In genomic region chr15:75201609-75202250, GRCh38 we compare ENCODE assay signal across 1 cellular context.
TF ChIP-seq lines count a peak whose summit lies in the region.

Gene C15orf39, plus strand, starts transcription at chr15:75201882. Its CDS starts 4,167 bp downstream, at chr15:75206049.

TF ChIP-seq in HepG2, 621 proteins besides CTCF, POLR2A, EP300 and RAD21 (continued from another document and continues in another):
- TF ChIP-seq, protein P1, sequence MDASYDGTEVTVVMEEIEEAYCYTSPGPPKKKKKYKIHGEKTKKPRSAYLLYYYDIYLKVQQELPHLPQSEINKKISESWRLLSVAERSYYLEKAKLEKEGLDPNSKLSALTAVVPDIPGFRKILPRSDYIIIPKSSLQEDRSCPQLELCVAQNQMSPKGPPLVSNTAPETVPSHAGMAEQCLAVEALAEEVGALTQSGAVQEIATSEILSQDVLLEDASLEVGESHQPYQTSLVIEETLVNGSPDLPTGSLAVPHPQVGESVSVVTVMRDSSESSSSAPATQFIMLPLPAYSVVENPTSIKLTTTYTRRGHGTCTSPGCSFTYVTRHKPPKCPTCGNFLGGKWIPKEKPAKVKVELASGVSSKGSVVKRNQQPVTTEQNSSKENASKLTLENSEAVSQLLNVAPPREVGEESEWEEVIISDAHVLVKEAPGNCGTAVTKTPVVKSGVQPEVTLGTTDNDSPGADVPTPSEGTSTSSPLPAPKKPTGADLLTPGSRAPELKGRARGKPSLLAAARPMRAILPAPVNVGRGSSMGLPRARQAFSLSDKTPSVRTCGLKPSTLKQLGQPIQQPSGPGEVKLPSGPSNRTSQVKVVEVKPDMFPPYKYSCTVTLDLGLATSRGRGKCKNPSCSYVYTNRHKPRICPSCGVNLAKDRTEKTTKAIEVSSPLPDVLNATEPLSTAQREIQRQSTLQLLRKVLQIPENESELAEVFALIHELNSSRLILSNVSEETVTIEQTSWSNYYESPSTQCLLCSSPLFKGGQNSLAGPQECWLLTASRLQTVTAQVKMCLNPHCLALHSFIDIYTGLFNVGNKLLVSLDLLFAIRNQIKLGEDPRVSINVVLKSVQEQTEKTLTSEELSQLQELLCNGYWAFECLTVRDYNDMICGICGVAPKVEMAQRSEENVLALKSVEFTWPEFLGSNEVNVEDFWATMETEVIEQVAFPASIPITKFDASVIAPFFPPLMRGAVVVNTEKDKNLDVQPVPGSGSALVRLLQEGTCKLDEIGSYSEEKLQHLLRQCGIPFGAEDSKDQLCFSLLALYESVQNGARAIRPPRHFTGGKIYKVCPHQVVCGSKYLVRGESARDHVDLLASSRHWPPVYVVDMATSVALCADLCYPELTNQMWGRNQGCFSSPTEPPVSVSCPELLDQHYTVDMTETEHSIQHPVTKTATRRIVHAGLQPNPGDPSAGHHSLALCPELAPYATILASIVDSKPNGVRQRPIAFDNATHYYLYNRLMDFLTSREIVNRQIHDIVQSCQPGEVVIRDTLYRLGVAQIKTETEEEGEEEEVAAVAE (CRISPR knock-in tag; IDR thresholded peaks at IDR 0.05; ENCODE audit: borderline replicate concordance), result no peak
- TF ChIP-seq NAIF1 (CRISPR knock-in tag; IDR thresholded peaks at IDR 0.05; ENCODE audit: borderline replicate concordance), result no peak; the same call in 1 of the 2 replicates
- no peak for TF ChIP-seq SNAI1 (CRISPR knock-in tag; IDR thresholded peaks at IDR 0.05; ENCODE audit: borderline replicate concordance)
- no peak for TF ChIP-seq ZNF75D (CRISPR knock-in tag; IDR thresholded peaks at IDR 0.05; ENCODE audit: borderline replicate concordance)
- TF ChIP-seq ZNF678 (CRISPR knock-in tag; IDR thresholded peaks at IDR 0.05), result no peak
- no peak for TF ChIP-seq ZNF713 (CRISPR knock-in tag; IDR thresholded peaks at IDR 0.05)
- no peak for TF ChIP-seq ESRRA (CRISPR knock-in tag; IDR thresholded peaks at IDR 0.05; ENCODE audit: low read depth)
- TF ChIP-seq ZNF557 (CRISPR knock-in tag; IDR thresholded peaks at IDR 0.05), result no peak
- TF ChIP-seq ZBTB7B (CRISPR knock-in tag; IDR thresholded peaks at IDR 0.05), result peak; percentile 40; the same call in 1 of the 2 replicates
- 0 out of 2 replicates have a peak, but pooled peaks have one; percentile 55 for TF ChIP-seq ZNF136 (CRISPR knock-in tag; IDR thresholded peaks at IDR 0.05; ENCODE audit: low read depth)
- no peak; the same call in 1 of the 2 replicates for TF ChIP-seq ZKSCAN8 (CRISPR knock-in tag; IDR thresholded peaks at IDR 0.05; ENCODE audit: borderline replicate concordance)
- TF ChIP-seq GABPB1 (CRISPR knock-in tag; IDR thresholded peaks at IDR 0.05), result peak; percentile 57; the same call in 1 of the 2 replicates
- TF ChIP-seq NR2F1 (CRISPR knock-in tag; IDR thresholded peaks at IDR 0.05), result peak in 1 of 2 experiments; percentile 48; a peak in 1 of 4 replicates
- no peak for TF ChIP-seq NFRKB (IDR thresholded peaks at IDR 0.05)
- no peak for TF ChIP-seq ZNF556 (CRISPR knock-in tag; IDR thresholded peaks at IDR 0.05; ENCODE audit: borderline replicate concordance)
- TF ChIP-seq KDM1A (CRISPR knock-in tag; IDR thresholded peaks at IDR 0.05), result no peak; the same call in 1 of the 2 replicates
- TF ChIP-seq, protein P2, sequence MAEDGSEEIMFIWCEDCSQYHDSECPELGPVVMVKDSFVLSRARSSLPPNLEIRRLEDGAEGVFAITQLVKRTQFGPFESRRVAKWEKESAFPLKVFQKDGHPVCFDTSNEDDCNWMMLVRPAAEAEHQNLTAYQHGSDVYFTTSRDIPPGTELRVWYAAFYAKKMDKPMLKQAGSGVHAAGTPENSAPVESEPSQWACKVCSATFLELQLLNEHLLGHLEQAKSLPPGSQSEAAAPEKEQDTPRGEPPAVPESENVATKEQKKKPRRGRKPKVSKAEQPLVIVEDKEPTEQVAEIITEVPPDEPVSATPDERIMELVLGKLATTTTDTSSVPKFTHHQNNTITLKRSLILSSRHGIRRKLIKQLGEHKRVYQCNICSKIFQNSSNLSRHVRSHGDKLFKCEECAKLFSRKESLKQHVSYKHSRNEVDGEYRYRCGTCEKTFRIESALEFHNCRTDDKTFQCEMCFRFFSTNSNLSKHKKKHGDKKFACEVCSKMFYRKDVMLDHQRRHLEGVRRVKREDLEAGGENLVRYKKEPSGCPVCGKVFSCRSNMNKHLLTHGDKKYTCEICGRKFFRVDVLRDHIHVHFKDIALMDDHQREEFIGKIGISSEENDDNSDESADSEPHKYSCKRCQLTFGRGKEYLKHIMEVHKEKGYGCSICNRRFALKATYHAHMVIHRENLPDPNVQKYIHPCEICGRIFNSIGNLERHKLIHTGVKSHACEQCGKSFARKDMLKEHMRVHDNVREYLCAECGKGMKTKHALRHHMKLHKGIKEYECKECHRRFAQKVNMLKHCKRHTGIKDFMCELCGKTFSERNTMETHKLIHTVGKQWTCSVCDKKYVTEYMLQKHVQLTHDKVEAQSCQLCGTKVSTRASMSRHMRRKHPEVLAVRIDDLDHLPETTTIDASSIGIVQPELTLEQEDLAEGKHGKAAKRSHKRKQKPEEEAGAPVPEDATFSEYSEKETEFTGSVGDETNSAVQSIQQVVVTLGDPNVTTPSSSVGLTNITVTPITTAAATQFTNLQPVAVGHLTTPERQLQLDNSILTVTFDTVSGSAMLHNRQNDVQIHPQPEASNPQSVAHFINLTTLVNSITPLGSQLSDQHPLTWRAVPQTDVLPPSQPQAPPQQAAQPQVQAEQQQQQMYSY (CRISPR knock-in tag; IDR thresholded peaks at IDR 0.05), result no peak; the same call in 1 of the 2 replicates
- no peak; the same call in 1 of the 2 replicates for TF ChIP-seq TOE1 (CRISPR knock-in tag; IDR thresholded peaks at IDR 0.05)
- TF ChIP-seq CBX1 (IDR thresholded peaks at IDR 0.05; ENCODE audit: low read depth), result peak; percentile 47
- no peak for TF ChIP-seq ZFP91 (CRISPR knock-in tag; IDR thresholded peaks at IDR 0.05; ENCODE audit: borderline replicate concordance)
- TF ChIP-seq IRX3 (CRISPR knock-in tag; IDR thresholded peaks at IDR 0.05; ENCODE audit: borderline replicate concordance, low read depth), result no peak
- TF ChIP-seq, protein P3, sequence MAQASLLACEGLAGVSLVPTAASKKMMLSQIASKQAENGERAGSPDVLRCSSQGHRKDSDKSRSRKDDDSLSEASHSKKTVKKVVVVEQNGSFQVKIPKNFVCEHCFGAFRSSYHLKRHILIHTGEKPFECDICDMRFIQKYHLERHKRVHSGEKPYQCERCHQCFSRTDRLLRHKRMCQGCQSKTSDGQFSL (CRISPR knock-in tag; IDR thresholded peaks at IDR 0.05), result no peak
- no peak for TF ChIP-seq ARNT (IDR thresholded peaks at IDR 0.05)
- TF ChIP-seq, protein P4, sequence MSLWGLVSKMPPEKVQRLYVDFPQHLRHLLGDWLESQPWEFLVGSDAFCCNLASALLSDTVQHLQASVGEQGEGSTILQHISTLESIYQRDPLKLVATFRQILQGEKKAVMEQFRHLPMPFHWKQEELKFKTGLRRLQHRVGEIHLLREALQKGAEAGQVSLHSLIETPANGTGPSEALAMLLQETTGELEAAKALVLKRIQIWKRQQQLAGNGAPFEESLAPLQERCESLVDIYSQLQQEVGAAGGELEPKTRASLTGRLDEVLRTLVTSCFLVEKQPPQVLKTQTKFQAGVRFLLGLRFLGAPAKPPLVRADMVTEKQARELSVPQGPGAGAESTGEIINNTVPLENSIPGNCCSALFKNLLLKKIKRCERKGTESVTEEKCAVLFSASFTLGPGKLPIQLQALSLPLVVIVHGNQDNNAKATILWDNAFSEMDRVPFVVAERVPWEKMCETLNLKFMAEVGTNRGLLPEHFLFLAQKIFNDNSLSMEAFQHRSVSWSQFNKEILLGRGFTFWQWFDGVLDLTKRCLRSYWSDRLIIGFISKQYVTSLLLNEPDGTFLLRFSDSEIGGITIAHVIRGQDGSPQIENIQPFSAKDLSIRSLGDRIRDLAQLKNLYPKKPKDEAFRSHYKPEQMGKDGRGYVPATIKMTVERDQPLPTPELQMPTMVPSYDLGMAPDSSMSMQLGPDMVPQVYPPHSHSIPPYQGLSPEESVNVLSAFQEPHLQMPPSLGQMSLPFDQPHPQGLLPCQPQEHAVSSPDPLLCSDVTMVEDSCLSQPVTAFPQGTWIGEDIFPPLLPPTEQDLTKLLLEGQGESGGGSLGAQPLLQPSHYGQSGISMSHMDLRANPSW (CRISPR knock-in tag; IDR thresholded peaks at IDR 0.05; ENCODE audit: borderline replicate concordance), result no peak
- peak; percentile 21; the same call in 1 of the 2 replicates for TF ChIP-seq ZNF605 (CRISPR knock-in tag; IDR thresholded peaks at IDR 0.05)
- no peak for TF ChIP-seq GTF2F1 (IDR thresholded peaks at IDR 0.05; ENCODE audit: low read length)
- peak; percentile 52; the same call in 1 of the 2 replicates for TF ChIP-seq ZMYM4 (CRISPR knock-in tag; IDR thresholded peaks at IDR 0.05)
- TF ChIP-seq CENPT (CRISPR knock-in tag; IDR thresholded peaks at IDR 0.05; ENCODE audit: low read depth), result no peak
- no peak for TF ChIP-seq ZNF10 (CRISPR knock-in tag; IDR thresholded peaks at IDR 0.05; ENCODE audit: borderline replicate concordance, low read depth)
- no peak for TF ChIP-seq JUN (CRISPR knock-in tag; IDR thresholded peaks at IDR 0.05)
- no peak for TF ChIP-seq KLF13 (CRISPR knock-in tag; IDR thresholded peaks at IDR 0.05)
- no peak for TF ChIP-seq HNF1B (CRISPR knock-in tag; IDR thresholded peaks at IDR 0.05)
- TF ChIP-seq RBFOX2 (IDR thresholded peaks at IDR 0.05; ENCODE audit: low read depth, low read length), result peak; percentile 90
- peak; percentile 19; the same call in 1 of the 2 replicates for TF ChIP-seq ZC3H13 (CRISPR knock-in tag; IDR thresholded peaks at IDR 0.05)
- TF ChIP-seq ZMAT3 (CRISPR knock-in tag; conservative IDR thresholded peaks at IDR 0.05), result peak; percentile 77; the same call in 1 of the 2 replicates
- no peak for TF ChIP-seq ATF1 (CRISPR knock-in tag; IDR thresholded peaks at IDR 0.05)
- TF ChIP-seq KLF9 (CRISPR knock-in tag; IDR thresholded peaks at IDR 0.05; ENCODE audit: low read depth), result no peak
- no peak for TF ChIP-seq ZNF317 (CRISPR knock-in tag; IDR thresholded peaks at IDR 0.05)
- TF ChIP-seq RXRA (CRISPR knock-in tag; IDR thresholded peaks at IDR 0.05), result peak; percentile 10
- TF ChIP-seq HDAC6 (IDR thresholded peaks at IDR 0.05; ENCODE audit: low read depth, low read length), result no peak
- no peak for TF ChIP-seq SETDB1 (CRISPR knock-in tag; IDR thresholded peaks at IDR 0.05; ENCODE audit: borderline replicate concordance)
- no peak for TF ChIP-seq ZFP36 (IDR thresholded peaks at IDR 0.05; ENCODE audit: borderline replicate concordance, low read depth, low read length, partially characterized antibody)
- no peak; the same call in 1 of the 2 replicates for TF ChIP-seq ZNF609 (CRISPR knock-in tag; IDR thresholded peaks at IDR 0.05; ENCODE audit: borderline replicate concordance)
- no peak for TF ChIP-seq REPIN1 (CRISPR knock-in tag; IDR thresholded peaks at IDR 0.05; ENCODE audit: borderline replicate concordance, low read depth)
